In the genomic region with DNA sequence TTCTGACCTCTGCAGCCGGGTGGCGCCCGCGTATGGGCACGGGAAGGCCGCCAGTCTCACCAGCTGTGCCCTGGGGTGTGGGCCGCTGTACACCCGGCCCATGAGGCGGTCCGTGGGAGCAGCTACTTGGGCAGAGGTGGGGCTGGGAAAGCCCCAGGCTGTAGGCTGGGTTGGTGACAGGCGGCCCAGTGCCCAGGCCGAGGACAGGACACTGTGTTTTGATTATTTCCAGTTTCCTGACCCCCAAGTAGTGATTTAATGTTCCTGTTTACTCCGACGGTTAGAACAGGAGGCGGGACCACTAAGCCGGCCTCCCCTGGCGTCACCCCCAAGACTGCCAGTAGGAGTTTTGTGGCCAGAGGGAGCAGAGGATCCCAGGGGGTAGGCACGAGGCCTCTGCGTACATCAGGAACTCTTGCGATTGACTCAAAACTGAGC, we compare ENCODE assay signal across 1 cellular context.
TF ChIP-seq lines count a peak whose summit lies in the region.

No MANE protein-coding gene starts in this region.

TF ChIP-seq in GM23338, 12 proteins besides CTCF, POLR2A, EP300 and RAD21:
- TF ChIP-seq EZH2phosphoT487 (IDR thresholded peaks at IDR 0.05; ENCODE audit: unreplicated experiment) = no peak
- TF ChIP-seq, protein P1, sequence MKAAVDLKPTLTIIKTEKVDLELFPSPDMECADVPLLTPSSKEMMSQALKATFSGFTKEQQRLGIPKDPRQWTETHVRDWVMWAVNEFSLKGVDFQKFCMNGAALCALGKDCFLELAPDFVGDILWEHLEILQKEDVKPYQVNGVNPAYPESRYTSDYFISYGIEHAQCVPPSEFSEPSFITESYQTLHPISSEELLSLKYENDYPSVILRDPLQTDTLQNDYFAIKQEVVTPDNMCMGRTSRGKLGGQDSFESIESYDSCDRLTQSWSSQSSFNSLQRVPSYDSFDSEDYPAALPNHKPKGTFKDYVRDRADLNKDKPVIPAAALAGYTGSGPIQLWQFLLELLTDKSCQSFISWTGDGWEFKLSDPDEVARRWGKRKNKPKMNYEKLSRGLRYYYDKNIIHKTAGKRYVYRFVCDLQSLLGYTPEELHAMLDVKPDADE (IDR thresholded peaks at IDR 0.05) = no peak
- no peak for TF ChIP-seq ZNF331 (CRISPR knock-in tag; IDR thresholded peaks at IDR 0.05; ENCODE audit: low read depth)
- TF ChIP-seq JUNB (IDR thresholded peaks at IDR 0.05; ENCODE audit: unreplicated experiment) = no peak
- TF ChIP-seq EZH2 (IDR thresholded peaks at IDR 0.05; ENCODE audit: low read depth, unreplicated experiment) = no peak
- no peak for TF ChIP-seq NANOG (IDR thresholded peaks at IDR 0.05; ENCODE audit: borderline replicate concordance)
- TF ChIP-seq CREB1 (CRISPR knock-in tag; IDR thresholded peaks at IDR 0.05; ENCODE audit: low read depth) = no peak
- no peak for TF ChIP-seq POLR2AphosphoS5 (IDR thresholded peaks at IDR 0.05; ENCODE audit: low read depth)
- no peak for TF ChIP-seq ZNF462 (CRISPR knock-in tag; IDR thresholded peaks at IDR 0.05)
- TF ChIP-seq STAT1 (IDR thresholded peaks at IDR 0.05; ENCODE audit: unreplicated experiment) = no peak
- no peak for TF ChIP-seq REST (IDR thresholded peaks at IDR 0.05; ENCODE audit: unreplicated experiment)
- no peak for TF ChIP-seq ZNF114 (CRISPR knock-in tag; IDR thresholded peaks at IDR 0.05)
